1 cellular context compared by ENCODE assay signal in the genomic region with DNA sequence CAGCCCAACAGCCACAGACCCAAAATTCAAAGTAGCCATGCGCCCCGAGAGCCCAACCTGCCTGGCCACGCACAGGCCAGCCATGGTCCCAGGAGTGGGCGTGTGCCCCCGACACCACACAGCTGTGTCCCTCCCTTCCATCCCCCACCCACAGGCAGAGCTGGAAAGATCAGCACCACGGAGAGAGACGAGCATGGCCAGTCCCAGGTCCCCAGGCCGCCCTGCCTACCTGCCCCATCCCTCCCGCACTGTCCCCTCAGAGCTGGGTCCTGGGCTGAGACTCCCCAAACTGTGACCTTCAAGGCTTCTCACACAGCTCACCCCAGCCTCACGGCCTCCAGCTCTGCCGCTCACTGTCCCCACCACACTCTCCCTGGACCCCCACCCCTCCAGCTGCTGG.
TF ChIP-seq lines count a peak whose summit lies in the region.

No MANE protein-coding gene starts in this region.

TF ChIP-seq in Ishikawa, 13 proteins besides CTCF, POLR2A, EP300 and RAD21:
- TF ChIP-seq, protein P1, sequence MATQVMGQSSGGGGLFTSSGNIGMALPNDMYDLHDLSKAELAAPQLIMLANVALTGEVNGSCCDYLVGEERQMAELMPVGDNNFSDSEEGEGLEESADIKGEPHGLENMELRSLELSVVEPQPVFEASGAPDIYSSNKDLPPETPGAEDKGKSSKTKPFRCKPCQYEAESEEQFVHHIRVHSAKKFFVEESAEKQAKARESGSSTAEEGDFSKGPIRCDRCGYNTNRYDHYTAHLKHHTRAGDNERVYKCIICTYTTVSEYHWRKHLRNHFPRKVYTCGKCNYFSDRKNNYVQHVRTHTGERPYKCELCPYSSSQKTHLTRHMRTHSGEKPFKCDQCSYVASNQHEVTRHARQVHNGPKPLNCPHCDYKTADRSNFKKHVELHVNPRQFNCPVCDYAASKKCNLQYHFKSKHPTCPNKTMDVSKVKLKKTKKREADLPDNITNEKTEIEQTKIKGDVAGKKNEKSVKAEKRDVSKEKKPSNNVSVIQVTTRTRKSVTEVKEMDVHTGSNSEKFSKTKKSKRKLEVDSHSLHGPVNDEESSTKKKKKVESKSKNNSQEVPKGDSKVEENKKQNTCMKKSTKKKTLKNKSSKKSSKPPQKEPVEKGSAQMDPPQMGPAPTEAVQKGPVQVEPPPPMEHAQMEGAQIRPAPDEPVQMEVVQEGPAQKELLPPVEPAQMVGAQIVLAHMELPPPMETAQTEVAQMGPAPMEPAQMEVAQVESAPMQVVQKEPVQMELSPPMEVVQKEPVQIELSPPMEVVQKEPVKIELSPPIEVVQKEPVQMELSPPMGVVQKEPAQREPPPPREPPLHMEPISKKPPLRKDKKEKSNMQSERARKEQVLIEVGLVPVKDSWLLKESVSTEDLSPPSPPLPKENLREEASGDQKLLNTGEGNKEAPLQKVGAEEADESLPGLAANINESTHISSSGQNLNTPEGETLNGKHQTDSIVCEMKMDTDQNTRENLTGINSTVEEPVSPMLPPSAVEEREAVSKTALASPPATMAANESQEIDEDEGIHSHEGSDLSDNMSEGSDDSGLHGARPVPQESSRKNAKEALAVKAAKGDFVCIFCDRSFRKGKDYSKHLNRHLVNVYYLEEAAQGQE (IDR thresholded peaks at IDR 0.05; ENCODE audit: low read depth): peak; percentile 78
